21 cellular contexts compared by ENCODE assay signal in the genomic region with DNA sequence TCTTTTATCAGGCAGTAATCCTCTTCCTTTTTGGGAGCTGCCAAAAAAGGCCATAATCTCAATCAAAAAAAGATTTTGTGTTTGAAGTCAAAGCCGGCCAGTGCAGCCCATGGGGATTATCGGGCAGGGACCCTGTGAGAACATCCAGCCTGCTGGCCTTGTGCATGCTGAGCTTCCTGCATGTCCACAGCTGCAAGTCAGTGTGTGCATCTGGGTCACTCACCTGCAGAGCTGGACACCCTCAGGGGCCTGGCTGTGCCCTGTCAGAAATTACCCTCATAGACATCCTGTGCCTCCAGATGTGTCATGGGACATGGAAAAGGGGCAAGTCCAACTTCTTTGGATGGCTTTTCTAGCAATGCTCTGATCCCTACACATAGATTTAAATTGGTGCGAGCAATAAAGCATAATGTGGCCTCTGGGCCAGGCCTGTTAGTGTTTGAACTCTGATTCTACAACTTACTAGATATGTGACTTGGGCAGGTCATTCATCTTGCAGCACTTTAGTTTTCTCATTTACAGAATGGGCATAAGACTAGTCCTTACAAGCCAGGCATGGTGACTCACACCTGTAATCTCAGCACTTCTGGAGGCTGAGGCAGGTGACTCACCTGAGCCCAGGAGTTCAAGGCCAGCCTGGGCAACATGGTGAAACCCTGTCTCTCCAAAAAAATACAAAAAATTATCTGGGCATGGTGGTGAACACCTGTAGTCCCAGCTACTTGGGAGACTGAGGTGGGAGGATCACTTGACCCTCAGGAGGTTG.
A peak's percentile ranks its signal among the peaks of the same experiment; 100 is the strongest.
DNase-seq lines count a peak whose midpoint lies in the region; ATAC-seq, FAIRE-seq and TF ChIP-seq lines count a peak whose summit lies in the region.
"Had no signal": no experiment of that assay in that cellular context is flagged by ENCODE, and none has a peak within 500 bp of the region (broad histone marks: within the 10 kb centered on the region; RNA-seq: fewer than 3 reads in every experiment).

No MANE protein-coding gene starts in this region.

- no peaks in the 10 kb centered on the region for H3K27me3 Mint-ChIP-seq in osteocyte (ENCODE audit: unreplicated experiment)
- H3K27me3 Mint-ChIP-seq: IgD-negative memory B cell had no signal

- in situ Hi-C loops in HepG2 (cut with HindIII; ENCODE audit: extremely low pct_ligation_motif_present, low pct_unique_long_range_greater_than_20kb), result no loop called here

- H4K20me1 ChIP-seq in HepG2 (ENCODE audit: insufficient read depth, low read length), result no peaks in the 10 kb centered on the region
- H4K20me1 ChIP-seq: BLaER1 treated with 17β-estradiol and CSF1 and Interleukin-3, amounts not matched to agents 10 nM and 100 nM had no signal

- no peak overlapping the region for H2AFZ ChIP-seq in HepG2 (ENCODE audit: low read length)
- H2AFZ ChIP-seq: GM23338 had no signal

- no peak overlapping the region for H3K4me2 ChIP-seq in HepG2 (ENCODE audit: low read depth, low read length)
- H3K4me2 ChIP-seq: BLaER1 treated with 17β-estradiol and CSF1 and Interleukin-3, amounts not matched to agents 10 nM and 100 nM; GM23338 had no signal

- intact Hi-C loops in HepG2 (cut with micrococcal nuclease; ENCODE audit: unreplicated experiment), result no loop called here
- intact Hi-C loops in sigmoid colon (cut with DNase I), result no loop called here

- H3K9ac ChIP-seq in HepG2 (ENCODE audit: insufficient read depth, low read depth, low read length), result no peak overlapping the region
- H3K9ac ChIP-seq: BLaER1 treated with 17β-estradiol and CSF1 and Interleukin-3, amounts not matched to agents 10 nM and 100 nM had no signal

- TF ChIP-seq EP300 in HepG2 (IDR thresholded peaks at IDR 0.05; ENCODE audit: low read depth in 2 of 2, low read length in 2 of 2), result no peak
- TF ChIP-seq EP300 in HepG2 (CRISPR knock-in tag; IDR thresholded peaks at IDR 0.05; ENCODE audit: borderline replicate concordance), result no peak
- no peak for TF ChIP-seq EP300 in sigmoid colon (IDR thresholded peaks at IDR 0.05)

- no peaks in the 10 kb centered on the region for H3K4me1 Mint-ChIP-seq in osteocyte (ENCODE audit: unreplicated experiment)
- H3K4me1 Mint-ChIP-seq: B cell; CD8-positive, alpha-beta memory T cell; GM23338; IgD-negative memory B cell had no signal

- peaks cover 49% of the 10 kb centered on the region for H3K9me3 Mint-ChIP-seq in osteocyte (ENCODE audit: unreplicated experiment)

- H3K27me3 ChIP-seq in foreskin keratinocyte (no peaks in the 10 kb centered on the region), HepG2 (ENCODE audit: control insufficient read depth in 1 of 2, insufficient read depth in 2 of 2, low read length in 2 of 2) (no peaks in the 10 kb centered on the region), sigmoid colon (no peaks in the 10 kb centered on the region)
- H3K27me3 ChIP-seq: BLaER1 treated with 17β-estradiol and CSF1 and Interleukin-3, amounts not matched to agents 10 nM and 100 nM had no signal

- no peak for TF ChIP-seq RAD21 in HepG2 (CRISPR knock-in tag; IDR thresholded peaks at IDR 0.05)

- TF ChIP-seq POLR2A in HepG2 (IDR thresholded peaks at IDR 0.05; ENCODE audit: insufficient read depth in 1 of 2, low read depth in 2 of 2, low read length in 2 of 2), result no peak
- TF ChIP-seq POLR2A in sigmoid colon (IDR thresholded peaks at IDR 0.05), result no peak

- no peaks in the 10 kb centered on the region for H3K36me3 Mint-ChIP-seq in osteocyte (ENCODE audit: unreplicated experiment)
- H3K36me3 Mint-ChIP-seq: CD8-positive, alpha-beta memory T cell had no signal

- POLR2A ChIA-PET in HepG2 (lab: Yijun Ruan, JAX), result no interaction called here
- POLR2A ChIA-PET in GM10248 (lab: Yijun Ruan, JAX), result no interaction called here

- H3K36me3 ChIP-seq in HepG2 (replicated peaks in 1 of 2; ENCODE audit: control insufficient read depth in 1 of 2, insufficient read depth in 2 of 2, low read length in 2 of 2), result no peaks in the 10 kb centered on the region
- no peaks in the 10 kb centered on the region for H3K36me3 ChIP-seq in sigmoid colon
- H3K36me3 ChIP-seq: BLaER1 treated with 17β-estradiol and CSF1 and Interleukin-3, amounts not matched to agents 10 nM and 100 nM had no signal

- H3K79me2 ChIP-seq in HepG2 (ENCODE audit: insufficient read depth, low read length), result no peaks in the 10 kb centered on the region

- H3K27ac ChIP-seq in foreskin keratinocyte, result no peak overlapping the region
- H3K27ac ChIP-seq in HepG2 (ENCODE audit: extremely low read length, insufficient read depth, low read length), result no peak overlapping the region
- H3K27ac ChIP-seq in sigmoid colon, result no peak overlapping the region
- H3K27ac ChIP-seq: BLaER1 treated with 17β-estradiol and CSF1 and Interleukin-3, amounts not matched to agents 10 nM and 100 nM; HL-60 had no signal

- H3K4me3 Mint-ChIP-seq in osteocyte (ENCODE audit: unreplicated experiment), result no peak overlapping the region
- H3K4me3 Mint-ChIP-seq: B cell; CD8-positive, alpha-beta memory T cell; GM23338; IgD-negative memory B cell had no signal

- DNase-seq in epithelial cell of esophagus (ENCODE audit: low read depth) (peak; percentile 43), foreskin keratinocyte (peak; percentile 32 to 71), HepG2 (ENCODE audit: low spot score) (no peak), osteocyte (ENCODE audit: extremely low spot score, unreplicated experiment) (peak; percentile 34), hippocampal formation (lab: John Stamatoyannopoulos, UW) (no peak), sigmoid colon (no peak), GM10248 (ENCODE audit: extremely low spot score) (no peak)
- DNase-seq: CD8-positive, alpha-beta memory T cell; COR-L47; HCEC 1CT had no signal

- ATAC-seq in foreskin keratinocyte (peak; percentile 72), HepG2 (no peak), HG03159 (IDR thresholded peaks at IDR 0.05; ENCODE audit: unreplicated experiment) (no peak)
- ATAC-seq: GM23338 had no signal

- H3K9me3 ChIP-seq in HepG2 (ENCODE audit: low read length) (no peaks in the 10 kb centered on the region; the same call in 1 of the 2 replicates), sigmoid colon (peaks cover 0 to 3% (median 0%) of the 10 kb centered on the region in 4 donors)

- CTCF ChIA-PET in HepG2 (lab: Yijun Ruan, JAX; ENCODE audit: low intra/inter-chr PET ratio, low total read pairs), result no interaction called here
- CTCF ChIA-PET in GM10248 (lab: Yijun Ruan, JAX), result no interaction called here

- TF ChIP-seq CTCF in epithelial cell of esophagus (IDR thresholded peaks at IDR 0.05; ENCODE audit: insufficient read depth, low read depth, low read length, missing control alignments) (no peak), foreskin keratinocyte (conservative IDR thresholded peaks at IDR 0.05) (no peak), HepG2 (CRISPR knock-in tag; IDR thresholded peaks at IDR 0.05) (no peak), osteocyte (IDR thresholded peaks at IDR 0.05) (no peak), sigmoid colon (IDR thresholded peaks at IDR 0.05) (no peak), GM10248 (IDR thresholded peaks at IDR 0.05; ENCODE audit: control extremely low read depth, extremely low read depth, low read depth, missing control alignments) (no peak)

- H3K27ac Mint-ChIP-seq in osteocyte (ENCODE audit: unreplicated experiment), result no peak overlapping the region
- H3K27ac Mint-ChIP-seq: B cell, GM23338, IgD-negative memory B cell had no signal

- H3K4me1 ChIP-seq in foreskin keratinocyte (no peaks in the 10 kb centered on the region), HepG2 (ENCODE audit: insufficient read depth, low read length) (peaks cover 26% of the 10 kb centered on the region), sigmoid colon (no peaks in the 10 kb centered on the region)
- H3K4me1 ChIP-seq: BLaER1 treated with 17β-estradiol and CSF1 and Interleukin-3, amounts not matched to agents 10 nM and 100 nM had no signal

- H3K4me3 ChIP-seq in epithelial cell of esophagus (ENCODE audit: low read length) (no peak overlapping the region), HepG2 (replicated peaks in 1 of 3; ENCODE audit: insufficient read depth in 1 of 3, low read depth in 2 of 3, low read length in 3 of 3) (no peak overlapping the region), sigmoid colon (no peak overlapping the region)
- H3K4me3 ChIP-seq: BLaER1 treated with 17β-estradiol and CSF1 and Interleukin-3, amounts not matched to agents 10 nM and 100 nM; GM23338 had no signal

- no TSS peak for BruUV-seq in HepG2 (replicated peaks; lab: Mats Ljungman, UMichigan)

- 85% methylated on average over 3 of the region's 3 CpGs for WGBS in HepG2 (ENCODE audit: low lambda C conversion rate)
- 79 to 93% methylated on average over 3 of the region's 3 CpGs for WGBS in sigmoid colon, 2 donors

- no peak for FAIRE-seq in HepG2 (lab: Jason Lieb, UNC)
- FAIRE-seq: D721Med, G401.6, GM12892, GM18507, H54 had no signal

TF ChIP-seq in HepG2, 621 proteins besides CTCF, POLR2A, EP300 and RAD21:
- TF ChIP-seq ZIK1 (CRISPR knock-in tag; IDR thresholded peaks at IDR 0.05; ENCODE audit: borderline replicate concordance, low read depth) (no peak), ZNF333 (CRISPR knock-in tag; IDR thresholded peaks at IDR 0.05; ENCODE audit: borderline replicate concordance) (no peak), NR2F6 (IDR thresholded peaks at IDR 0.05) (no peak), NR2F6 (CRISPR knock-in tag; IDR thresholded peaks at IDR 0.05) (no peak), PITX1 (CRISPR knock-in tag; IDR thresholded peaks at IDR 0.05) (no peak), ZNF563 (CRISPR knock-in tag; IDR thresholded peaks at IDR 0.05) (no peak), FOSL2 (CRISPR knock-in tag; IDR thresholded peaks at IDR 0.05) (peak; percentile 69)

Comparison
In these comparisons a context has a peak if more than half of its experiments do, and no peak if none do; other contexts are left out.
1. DNase-seq: peak in epithelial cell of esophagus (single experiment), foreskin keratinocyte (2 of 2) and osteocyte (single experiment); none in HepG2 (single experiment), hippocampal formation (0 of 2), sigmoid colon (single experiment) and GM10248 (single experiment).